In the genomic region with DNA sequence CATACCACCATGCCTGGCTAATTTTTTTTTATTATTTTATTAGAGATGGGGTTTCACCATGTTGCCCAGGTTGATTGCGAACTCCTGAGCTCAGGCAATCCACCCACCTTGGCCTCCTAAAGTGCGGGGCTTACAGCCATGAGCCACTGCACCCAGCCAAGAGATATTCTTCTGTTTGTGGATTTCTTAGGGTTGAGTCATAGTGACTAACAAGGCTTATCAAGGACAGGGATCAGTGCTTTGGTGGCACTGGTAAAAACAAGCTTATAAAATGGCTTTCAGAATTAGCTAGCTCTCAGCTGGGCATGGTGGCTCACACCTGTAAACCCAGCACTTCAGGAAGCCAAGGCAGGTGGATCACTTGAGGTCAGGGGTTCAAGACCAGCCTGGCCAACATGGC, we compare ENCODE assay signal across 19 cellular contexts.
A peak's percentile ranks its signal among the peaks of the same experiment; 100 is the strongest.
DNase-seq lines count a peak whose midpoint lies in the region; ATAC-seq and TF ChIP-seq lines count a peak whose summit lies in the region.
"Had no signal": no experiment of that assay in that cellular context is flagged by ENCODE, and none has a peak within 500 bp of the region (broad histone marks: within the 10 kb centered on the region; RNA-seq: fewer than 3 reads in every experiment).

No MANE protein-coding gene starts in this region.

- TF ChIP-seq RAD21 in SK-N-SH (IDR thresholded peaks at IDR 0.05; ENCODE audit: low read length): no peak

- H3F3A ChIP-seq in SK-N-SH (replicated peaks; ENCODE audit: insufficient read depth): peaks cover 7% of the 10 kb centered on the region

- H3K27me3 ChIP-seq in SK-N-SH (ENCODE audit: insufficient read depth): no peaks in the 10 kb centered on the region

- H3K4me1 Mint-ChIP-seq in activated T-helper 17 cell treated with anti-CD3 and anti-CD28 coated beads, Interleukin-2, amount 50 U/mL, for 72 hours: no peaks in the 10 kb centered on the region
- H3K4me1 Mint-ChIP-seq: CD4-positive, alpha-beta memory T cell; naive thymus-derived CD8-positive, alpha-beta T cell had no signal

- peaks cover 8% of the 10 kb centered on the region for H3K9me3 Mint-ChIP-seq in activated T-helper 17 cell treated with anti-CD3 and anti-CD28 coated beads, Interleukin-2, amount 50 U/mL, for 72 hours

- no peaks in the 10 kb centered on the region for H3K27me3 Mint-ChIP-seq in activated T-helper 17 cell treated with anti-CD3 and anti-CD28 coated beads, Interleukin-2, amount 50 U/mL, for 72 hours
- H3K27me3 Mint-ChIP-seq: CD4-positive, alpha-beta memory T cell; progenitor cell of endocrine pancreas had no signal

- no peak overlapping the region for H3K9ac ChIP-seq in SK-N-SH

- H3K27ac ChIP-seq in SK-N-SH (ENCODE audit: low read depth in 2 of 2, low read length in 1 of 2): no peak overlapping the region
- H3K27ac ChIP-seq: heart left ventricle, PC-9 had no signal

- no peaks in the 10 kb centered on the region for H3K9me3 ChIP-seq in SK-N-SH

- intact Hi-C loops in left colon (cut with DNase I, micrococcal nuclease): no loop called here

- H4K20me1 ChIP-seq in SK-N-SH (ENCODE audit: insufficient read depth): no peaks in the 10 kb centered on the region

- no peak overlapping the region for H2AFZ ChIP-seq in SK-N-SH (ENCODE audit: low read depth)
- H2AFZ ChIP-seq: PC-9 had no signal

- no peak for TF ChIP-seq CTCF in SK-N-SH (IDR thresholded peaks at IDR 0.05)

- ATAC-seq in SK-N-SH treated with all-trans-retinoic acid at 6 μM for 48 hours (no peak), left colon (no peak)
- ATAC-seq in activated T-helper 17 cell treated with anti-CD3 and anti-CD28 coated beads, Interleukin-2, amount 50 U/mL, for 72 hours (replicated peaks): peak; percentile 76
- ATAC-seq: heart left ventricle; naive thymus-derived CD8-positive, alpha-beta T cell; stimulated activated naive CD8-positive, alpha-beta T cell treated with anti-CD3 and anti-CD28 coated beads, Interleukin-15, Interleukin-2, amounts not matched to agents 100 U/mL and 50 U/mL, for 24 hours had no signal

- POLR2A ChIA-PET in SK-N-SH (lab: Yijun Ruan, JAX): no interaction called here

- no peaks in the 10 kb centered on the region for H3K36me3 ChIP-seq in SK-N-SH (replicated peaks in 1 of 2; ENCODE audit: control insufficient read depth in 1 of 2, insufficient read depth in 2 of 2, low read length in 1 of 2)
- H3K36me3 ChIP-seq: heart left ventricle had no signal

- no peaks in the 10 kb centered on the region for H3K79me2 ChIP-seq in SK-N-SH (ENCODE audit: insufficient read depth)

- peak in 1 of 2 experiments; percentile 69; a peak in 1 of 4 replicates for TF ChIP-seq EP300 in SK-N-SH (IDR thresholded peaks at IDR 0.05; ENCODE audit: borderline replicate concordance in 1 of 2, low read depth in 1 of 2, low read length in 1 of 2)

- no peaks in the 10 kb centered on the region for H3K9me2 ChIP-seq in SK-N-SH

- CTCF ChIA-PET in SK-N-SH (lab: Yijun Ruan, JAX): no interaction called here

- H3K4me1 ChIP-seq in SK-N-SH (ENCODE audit: control insufficient read depth in 1 of 2, insufficient read depth in 2 of 2, low read depth in 1 of 2, low read length in 1 of 2): no peaks in the 10 kb centered on the region
- H3K4me1 ChIP-seq: heart left ventricle had no signal

- DNase-seq in SK-N-SH (no peak), LHCN-M2 (ENCODE audit: low read depth) (peak; percentile 20), non-pigmented ciliary epithelial cell (ENCODE audit: low read depth) (peak; percentile 6), AG08395 (ENCODE audit: low spot score) (no peak), NCI-H524 treated with DMSO at 0.1 percent for 48 hours (lab: John Stamatoyannopoulos, UW) (no peak), left colon (no peak)
- DNase-seq: activated effector memory CD4-positive, alpha-beta T cell treated with Interleukin-2 at 50 U/mL for 16 hours; CD4-positive, alpha-beta memory T cell; heart left ventricle; MM.1S; naive thymus-derived CD8-positive, alpha-beta T cell; NCI-H2081; NCI-H526; stimulated activated CD4-positive, alpha-beta T cell treated with anti-CD3 and anti-CD28 coated beads, Interleukin-12 subunit alpha, Interleukin-12 subunit beta, amount 100 ng/mL, for 4 hours; stimulated activated naive CD8-positive, alpha-beta T cell treated with anti-CD3 and anti-CD28 coated beads, Interleukin-15, Interleukin-2, amounts not matched to agents 100 U/mL and 50 U/mL, for 24 hours had no signal

- 13% methylated on average over 2 of the region's 2 CpGs for WGBS in SK-N-SH (ENCODE audit: low lambda C conversion rate)

- no peaks in the 10 kb centered on the region for H3K36me3 Mint-ChIP-seq in activated T-helper 17 cell treated with anti-CD3 and anti-CD28 coated beads, Interleukin-2, amount 50 U/mL, for 72 hours (ENCODE audit: low read depth)
- H3K36me3 Mint-ChIP-seq: CD4-positive, alpha-beta memory T cell; naive thymus-derived CD8-positive, alpha-beta T cell had no signal

- no peak overlapping the region for H3K4me3 ChIP-seq in SK-N-SH (ENCODE audit: low read depth in 2 of 2, low read length in 1 of 2)
- H3K4me3 ChIP-seq: heart left ventricle, PC-9 had no signal

- no peak overlapping the region for H3K4me2 ChIP-seq in SK-N-SH
- H3K4me2 ChIP-seq: PC-9 had no signal

- H3K4me3 Mint-ChIP-seq in activated T-helper 17 cell treated with anti-CD3 and anti-CD28 coated beads, Interleukin-2, amount 50 U/mL, for 72 hours: no peak overlapping the region
- H3K4me3 Mint-ChIP-seq: CD4-positive, alpha-beta memory T cell; naive thymus-derived CD8-positive, alpha-beta T cell had no signal

- H3K27ac Mint-ChIP-seq in activated T-helper 17 cell treated with anti-CD3 and anti-CD28 coated beads, Interleukin-2, amount 50 U/mL, for 72 hours: no peak overlapping the region
- H3K27ac Mint-ChIP-seq: CD4-positive, alpha-beta memory T cell; naive thymus-derived CD8-positive, alpha-beta T cell; progenitor cell of endocrine pancreas had no signal

TF ChIP-seq in SK-N-SH, 30 proteins besides CTCF, POLR2A, EP300 and RAD21 (continues in another document):
- TF ChIP-seq FOSL2 (IDR thresholded peaks at IDR 0.05; ENCODE audit: borderline replicate concordance, low read depth) (peak; percentile 77; the same call in 1 of the 2 replicates), RCOR1 (IDR thresholded peaks at IDR 0.05; ENCODE audit: low read length) (no peak), TEAD4 (IDR thresholded peaks at IDR 0.05; ENCODE audit: borderline replicate concordance, insufficient read depth) (peak; percentile 34; the same call in 1 of the 2 replicates), FOXJ3 (CRISPR knock-in tag; IDR thresholded peaks at IDR 0.05) (no peak), NRF1 (IDR thresholded peaks at IDR 0.05; ENCODE audit: low read depth, low read length) (no peak), SIN3A (IDR thresholded peaks at IDR 0.05; ENCODE audit: borderline replicate concordance, low read depth, low read length) (no peak), EZH2phosphoT487 (IDR thresholded peaks at IDR 0.05; ENCODE audit: borderline replicate concordance, low read depth) (no peak), GABPA (IDR thresholded peaks at IDR 0.05; ENCODE audit: low read depth) (no peak), JUND (IDR thresholded peaks at IDR 0.05) (peak; percentile 82), MEF2A (IDR thresholded peaks at IDR 0.05; ENCODE audit: borderline replicate concordance, low read depth) (no peak), RFX5 (IDR thresholded peaks at IDR 0.05; ENCODE audit: low read length) (no peak), POLR2AphosphoS5 (IDR thresholded peaks at IDR 0.05; ENCODE audit: low read depth, low read length) (no peak), NFIC (IDR thresholded peaks at IDR 0.05; ENCODE audit: borderline replicate concordance) (peak; percentile 37; the same call in 1 of the 2 replicates)
- TF ChIP-seq, protein P1, sequence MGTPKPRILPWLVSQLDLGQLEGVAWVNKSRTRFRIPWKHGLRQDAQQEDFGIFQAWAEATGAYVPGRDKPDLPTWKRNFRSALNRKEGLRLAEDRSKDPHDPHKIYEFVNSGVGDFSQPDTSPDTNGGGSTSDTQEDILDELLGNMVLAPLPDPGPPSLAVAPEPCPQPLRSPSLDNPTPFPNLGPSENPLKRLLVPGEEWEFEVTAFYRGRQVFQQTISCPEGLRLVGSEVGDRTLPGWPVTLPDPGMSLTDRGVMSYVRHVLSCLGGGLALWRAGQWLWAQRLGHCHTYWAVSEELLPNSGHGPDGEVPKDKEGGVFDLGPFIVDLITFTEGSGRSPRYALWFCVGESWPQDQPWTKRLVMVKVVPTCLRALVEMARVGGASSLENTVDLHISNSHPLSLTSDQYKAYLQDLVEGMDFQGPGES (IDR thresholded peaks at IDR 0.05; ENCODE audit: low read depth, low read length): no peak

TF ChIP-seq in SK-N-SH treated with all-trans-retinoic acid at 6 μM for 48 hours, 23 proteins besides CTCF, POLR2A, EP300 and RAD21 (continues in another document):
- TF ChIP-seq, protein P2, sequence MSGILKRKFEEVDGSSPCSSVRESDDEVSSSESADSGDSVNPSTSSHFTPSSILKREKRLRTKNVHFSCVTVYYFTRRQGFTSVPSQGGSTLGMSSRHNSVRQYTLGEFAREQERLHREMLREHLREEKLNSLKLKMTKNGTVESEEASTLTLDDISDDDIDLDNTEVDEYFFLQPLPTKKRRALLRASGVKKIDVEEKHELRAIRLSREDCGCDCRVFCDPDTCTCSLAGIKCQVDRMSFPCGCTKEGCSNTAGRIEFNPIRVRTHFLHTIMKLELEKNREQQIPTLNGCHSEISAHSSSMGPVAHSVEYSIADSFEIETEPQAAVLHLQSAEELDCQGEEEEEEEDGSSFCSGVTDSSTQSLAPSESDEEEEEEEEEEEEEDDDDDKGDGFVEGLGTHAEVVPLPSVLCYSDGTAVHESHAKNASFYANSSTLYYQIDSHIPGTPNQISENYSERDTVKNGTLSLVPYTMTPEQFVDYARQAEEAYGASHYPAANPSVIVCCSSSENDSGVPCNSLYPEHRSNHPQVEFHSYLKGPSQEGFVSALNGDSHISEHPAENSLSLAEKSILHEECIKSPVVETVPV (CRISPR knock-in tag; IDR thresholded peaks at IDR 0.05): no peak

Comparison
In these comparisons a context has a peak if more than half of its experiments do, and no peak if none do; other contexts are left out.
1. DNase-seq: peak in LHCN-M2 (single experiment) and non-pigmented ciliary epithelial cell (single experiment); none in SK-N-SH (single experiment), AG08395 (single experiment), NCI-H524 treated with DMSO at 0.1 percent for 48 hours (single experiment) and left colon (0 of 2).